ENCODE assay signal across 1 cellular context in the genomic region with DNA sequence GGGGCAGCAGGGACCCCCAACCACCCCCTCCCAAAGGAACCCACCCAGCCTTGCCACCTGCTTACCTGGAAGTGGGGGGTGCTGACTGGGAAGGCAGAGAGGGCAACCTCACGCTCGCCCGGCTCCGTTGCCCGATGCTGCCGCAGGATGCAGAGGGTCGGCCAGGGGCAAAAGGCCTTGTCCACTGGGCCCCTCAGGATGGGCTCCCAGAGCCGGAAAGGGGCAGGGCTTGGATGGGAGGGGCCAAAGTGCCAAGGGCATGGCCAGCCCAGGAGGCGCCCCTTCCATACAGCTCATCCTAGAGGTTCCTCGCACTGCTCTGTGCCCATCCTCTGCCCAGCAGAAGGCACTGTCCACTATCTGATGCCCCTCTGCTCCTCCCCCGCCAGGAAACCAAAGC.
A peak's percentile ranks its signal among the peaks of the same experiment; 100 is the strongest.
TF ChIP-seq lines count a peak whose summit lies in the region.

No MANE protein-coding gene starts in this region.

TF ChIP-seq in HepG2, 621 proteins besides CTCF, POLR2A, EP300 and RAD21:
- TF ChIP-seq, protein P1, sequence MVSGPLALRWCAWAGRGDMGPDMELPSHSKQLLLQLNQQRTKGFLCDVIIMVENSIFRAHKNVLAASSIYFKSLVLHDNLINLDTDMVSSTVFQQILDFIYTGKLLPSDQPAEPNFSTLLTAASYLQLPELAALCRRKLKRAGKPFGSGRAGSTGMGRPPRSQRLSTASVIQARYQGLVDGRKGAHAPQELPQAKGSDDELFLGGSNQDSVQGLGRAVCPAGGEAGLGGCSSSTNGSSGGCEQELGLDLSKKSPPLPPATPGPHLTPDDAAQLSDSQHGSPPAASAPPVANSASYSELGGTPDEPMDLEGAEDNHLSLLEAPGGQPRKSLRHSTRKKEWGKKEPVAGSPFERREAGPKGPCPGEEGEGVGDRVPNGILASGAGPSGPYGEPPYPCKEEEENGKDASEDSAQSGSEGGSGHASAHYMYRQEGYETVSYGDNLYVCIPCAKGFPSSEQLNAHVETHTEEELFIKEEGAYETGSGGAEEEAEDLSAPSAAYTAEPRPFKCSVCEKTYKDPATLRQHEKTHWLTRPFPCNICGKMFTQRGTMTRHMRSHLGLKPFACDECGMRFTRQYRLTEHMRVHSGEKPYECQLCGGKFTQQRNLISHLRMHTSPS (CRISPR knock-in tag; IDR thresholded peaks at IDR 0.05; ENCODE audit: low read depth), result 0 out of 2 replicates have a peak, but pooled peaks have one; percentile 22
- TF ChIP-seq FOXK1 (CRISPR knock-in tag; IDR thresholded peaks at IDR 0.05; ENCODE audit: borderline replicate concordance, low read depth), result no peak
